In the genomic region with DNA sequence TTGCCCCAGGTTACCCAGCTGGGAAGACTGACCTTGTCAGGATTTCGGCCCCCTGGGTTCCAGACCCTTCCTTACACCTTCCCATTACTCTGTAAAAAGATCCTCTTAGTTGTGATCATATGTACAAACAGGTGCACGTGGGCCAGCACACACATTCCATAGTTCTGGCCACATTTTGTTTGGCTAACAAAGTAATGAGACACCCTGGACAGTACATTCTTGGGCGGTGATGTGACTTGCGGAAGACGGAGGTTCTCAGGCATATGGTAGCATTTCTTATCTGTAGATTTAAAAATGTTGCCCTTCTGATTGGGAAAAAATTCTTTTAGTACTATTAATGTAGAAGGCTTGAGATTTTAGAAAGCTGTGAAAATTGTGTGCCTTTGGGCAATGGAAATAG, we compare ENCODE assay signal across 11 cellular contexts.
DNase-seq lines count a peak whose midpoint lies in the region; ATAC-seq and TF ChIP-seq lines count a peak whose summit lies in the region.
"Had no signal": no experiment of that assay in that cellular context is flagged by ENCODE, and none has a peak within 500 bp of the region (broad histone marks: within the 10 kb centered on the region; RNA-seq: fewer than 3 reads in every experiment).

No MANE protein-coding gene starts in this region.

- H3K79me2 ChIP-seq in SK-N-SH (ENCODE audit: insufficient read depth) = no peaks in the 10 kb centered on the region

- H3K36me3 ChIP-seq in SK-N-SH (replicated peaks in 1 of 2; ENCODE audit: control insufficient read depth in 1 of 2, insufficient read depth in 2 of 2, low read length in 1 of 2) (no peaks in the 10 kb centered on the region), testis (ENCODE audit: low read depth, missing control alignments) (no peaks in the 10 kb centered on the region)

- no peaks in the 10 kb centered on the region for H3F3A ChIP-seq in SK-N-SH (replicated peaks; ENCODE audit: insufficient read depth)

- no peaks in the 10 kb centered on the region for H3K9me2 ChIP-seq in SK-N-SH

- H3K27ac ChIP-seq in SK-N-SH (ENCODE audit: low read depth in 2 of 2, low read length in 1 of 2) = peak overlapping the region; percentile 68 to 80
- H3K27ac ChIP-seq in testis = no peak overlapping the region
- H3K27ac ChIP-seq: KMS-11 had no signal

- no peak for TF ChIP-seq CTCF in SK-N-SH (IDR thresholded peaks at IDR 0.05)
- TF ChIP-seq CTCF in testis (IDR thresholded peaks at IDR 0.05) = no peak

- H3K27me3 ChIP-seq in SK-N-SH (ENCODE audit: insufficient read depth) (no peaks in the 10 kb centered on the region), testis (no peaks in the 10 kb centered on the region)

- peak overlapping the region; percentile 5; the same call in 1 of the 2 replicates for H3K4me2 ChIP-seq in SK-N-SH
- H3K4me2 ChIP-seq: KMS-11 had no signal

- CTCF ChIA-PET in SK-N-SH (lab: Yijun Ruan, JAX) = interaction anchor here (0.6 to 1.4 kb wide), 3 partner anchors 9 to 170 kb away, joined by 3 to 5 read pairs (median 3); no protein-coding TSS in a partner anchor

- H3K4me1 ChIP-seq in SK-N-SH (ENCODE audit: control insufficient read depth in 1 of 2, insufficient read depth in 2 of 2, low read depth in 1 of 2, low read length in 1 of 2) (peaks cover 8 to 27% of the 10 kb centered on the region in 2 experiments; a peak in 3 of 4 replicates), testis (peaks cover 11% of the 10 kb centered on the region)

- TF ChIP-seq POLR2A in testis (IDR thresholded peaks at IDR 0.05) = no peak

- no peak overlapping the region for H3K9ac ChIP-seq in SK-N-SH
- H3K9ac ChIP-seq: KMS-11 had no signal

- H3K9me3 ChIP-seq in SK-N-SH (no peaks in the 10 kb centered on the region), testis (no peaks in the 10 kb centered on the region)

- H3K4me3 ChIP-seq in SK-N-SH (ENCODE audit: low read depth in 2 of 2, low read length in 1 of 2) (no peak overlapping the region), testis (no peak overlapping the region)
- H3K4me3 ChIP-seq: skin epidermis had no signal

- TF ChIP-seq EP300 in SK-N-SH (IDR thresholded peaks at IDR 0.05; ENCODE audit: borderline replicate concordance in 1 of 2, low read depth in 1 of 2, low read length in 1 of 2) = peak in 1 of 2 experiments; percentile 76; a peak in 2 of 4 replicates

- DNase-seq in HCEC 1CT = peak; percentile 96
- DNase-seq in SK-N-SH = no peak
- peak; percentile 43 for DNase-seq in fibroblast of the conjunctiva (ENCODE audit: low read depth)
- peak; percentile 30 for DNase-seq in testis
- DNase-seq in NCI-H446 treated with DMSO at 0.1 percent for 48 hours (lab: John Stamatoyannopoulos, UW) = no peak
- DNase-seq in activated T-cell treated with anti-CD3 and anti-CD28 coated beads for 4 hours = no peak
- DNase-seq: activated CD4-positive, alpha-beta T cell treated with anti-CD3 and anti-CD28 coated beads, Interleukin-2, amount 50 U/mL, for 48 hours; activated naive CD4-positive, alpha-beta T cell had no signal

- H4K20me1 ChIP-seq in SK-N-SH (ENCODE audit: insufficient read depth) = no peaks in the 10 kb centered on the region

- intact Hi-C loops in testis (cut with DNase I; ENCODE audit: low total_unique reads) = no loop called here

- no peak overlapping the region for H2AFZ ChIP-seq in SK-N-SH (ENCODE audit: low read depth)

- 46% methylated on average over 5 of the region's 5 CpGs for WGBS in SK-N-SH (ENCODE audit: low lambda C conversion rate)
- 66 to 68% methylated on average over 5 of the region's 5 CpGs for WGBS in testis, 2 donors

- POLR2A ChIA-PET in SK-N-SH (lab: Yijun Ruan, JAX) = no interaction called here

- no peak for TF ChIP-seq RAD21 in SK-N-SH (IDR thresholded peaks at IDR 0.05; ENCODE audit: low read length)

- no peak for ATAC-seq in HG02852 (IDR thresholded peaks at IDR 0.05; ENCODE audit: unreplicated experiment)

TF ChIP-seq in SK-N-SH, 30 proteins besides CTCF, POLR2A, EP300 and RAD21 (continues in another document):
- TF ChIP-seq NRF1 (IDR thresholded peaks at IDR 0.05; ENCODE audit: low read depth, low read length) = no peak
- TF ChIP-seq USF1 (IDR thresholded peaks at IDR 0.05; ENCODE audit: borderline replicate concordance, low read depth) = peak; percentile 47; the same call in 1 of the 2 replicates
- TF ChIP-seq TEAD4 (IDR thresholded peaks at IDR 0.05; ENCODE audit: borderline replicate concordance, insufficient read depth) = peak; percentile 83
- TF ChIP-seq YY1 (IDR thresholded peaks at IDR 0.05; ENCODE audit: low read depth) = no peak
- no peak for TF ChIP-seq FOXM1 (IDR thresholded peaks at IDR 0.05; ENCODE audit: low read depth)
- TF ChIP-seq FOXJ3 (CRISPR knock-in tag; IDR thresholded peaks at IDR 0.05) = no peak
- TF ChIP-seq CHD2 (IDR thresholded peaks at IDR 0.05; ENCODE audit: low read length, partially characterized antibody) = no peak
- TF ChIP-seq MEF2A (IDR thresholded peaks at IDR 0.05; ENCODE audit: borderline replicate concordance, low read depth) = no peak
- TF ChIP-seq SIN3A (IDR thresholded peaks at IDR 0.05; ENCODE audit: borderline replicate concordance, low read depth, low read length) = no peak
- no peak for TF ChIP-seq GABPA (IDR thresholded peaks at IDR 0.05; ENCODE audit: low read depth)
- no peak for TF ChIP-seq SMC3 (IDR thresholded peaks at IDR 0.05; ENCODE audit: low read depth, low read length)
- no peak for TF ChIP-seq EZH2phosphoT487 (IDR thresholded peaks at IDR 0.05; ENCODE audit: borderline replicate concordance, low read depth)
- no peak for TF ChIP-seq RFX5 (IDR thresholded peaks at IDR 0.05; ENCODE audit: low read length)
- no peak for TF ChIP-seq POLR2AphosphoS5 (IDR thresholded peaks at IDR 0.05; ENCODE audit: low read depth, low read length)
- TF ChIP-seq NFIC (IDR thresholded peaks at IDR 0.05; ENCODE audit: borderline replicate concordance) = peak; percentile 60; the same call in 1 of the 2 replicates
- TF ChIP-seq JUND (IDR thresholded peaks at IDR 0.05) = peak; percentile 73
- no peak for TF ChIP-seq REST (IDR thresholded peaks at IDR 0.05; ENCODE audit: low read depth, low read length)
- TF ChIP-seq RCOR1 (IDR thresholded peaks at IDR 0.05; ENCODE audit: low read length) = no peak
- TF ChIP-seq ELF1 (IDR thresholded peaks at IDR 0.05) = peak; percentile 56; the same call in 1 of the 2 replicates
- no peak for TF ChIP-seq TAF1 (IDR thresholded peaks at IDR 0.05; ENCODE audit: borderline replicate concordance, low read depth, low read length)
- TF ChIP-seq RXRA (IDR thresholded peaks at IDR 0.05; ENCODE audit: borderline replicate concordance, low read depth) = peak; percentile 23; the same call in 1 of the 2 replicates
- TF ChIP-seq USF2 (IDR thresholded peaks at IDR 0.05; ENCODE audit: borderline replicate concordance, low read depth, low read length) = no peak
- TF ChIP-seq MXI1 (IDR thresholded peaks at IDR 0.05; ENCODE audit: low read depth, low read length) = no peak
- peak; percentile 70 for TF ChIP-seq FOSL2 (IDR thresholded peaks at IDR 0.05; ENCODE audit: borderline replicate concordance, low read depth)

Comparison
In these comparisons a context has a peak if more than half of its experiments do, and no peak if none do; other contexts are left out.
1. DNase-seq: peak in HCEC 1CT (single experiment), fibroblast of the conjunctiva (single experiment) and testis (single experiment); none in SK-N-SH (single experiment), NCI-H446 treated with DMSO at 0.1 percent for 48 hours (single experiment) and activated T-cell treated with anti-CD3 and anti-CD28 coated beads for 4 hours (single experiment).
2. H3K27ac ChIP-seq: peak in SK-N-SH (2 of 2); none in testis (0 of 2).